11 cellular contexts compared by ENCODE assay signal in genomic region chr4:174119818-174120217, GRCh38.
DNase-seq lines count a peak whose midpoint lies in the region; ATAC-seq and TF ChIP-seq lines count a peak whose summit lies in the region.
"Had no signal": no experiment of that assay in that cellular context is flagged by ENCODE, and none has a peak within 500 bp of the region (broad histone marks: within the 10 kb centered on the region; RNA-seq: fewer than 3 reads in every experiment).

No MANE protein-coding gene starts in this region.

- no peak for TF ChIP-seq EP300 in esophagus muscularis mucosa (IDR thresholded peaks at IDR 0.05)

- no peak overlapping the region for H3K4me2 ChIP-seq in neuronal stem cell (ENCODE audit: insufficient read depth, low read length, poor library complexity, severe bottlenecking)

- H4K91ac ChIP-seq in neuronal stem cell (ENCODE audit: low read depth, low read length, poor library complexity) = no peak overlapping the region

- peak overlapping the region; percentile 65 for H2AFZ ChIP-seq in neuronal stem cell (ENCODE audit: low read length)

- H4K8ac ChIP-seq in neuronal stem cell (ENCODE audit: low read depth, low read length) = no peak overlapping the region

- H3K18ac ChIP-seq in neuronal stem cell (ENCODE audit: low read length) = no peak overlapping the region

- WGBS in esophagus muscularis mucosa = 28% methylated on average over 3 of the region's 3 CpGs
- no CpG with 5 or more reads among the region's 3 CpGs for WGBS in neuronal stem cell (ENCODE audit: extremely low coverage in 2 of 2, insufficient read length in 2 of 2, insufficient replicate concordance in 1 of 2), 2 donors

- no peaks in the 10 kb centered on the region for H3K27me3 ChIP-seq in A673 (replicated peaks; ENCODE audit: insufficient read depth, low read depth, low read length, poor library complexity)
- H3K27me3 ChIP-seq in esophagus muscularis mucosa = no peaks in the 10 kb centered on the region
- H3K27me3 ChIP-seq in neuronal stem cell (ENCODE audit: control insufficient read depth in 3 of 3, insufficient read depth in 3 of 3, low read depth in 1 of 3, low read length in 3 of 3) = peaks cover 0 to 16% (median 0%) of the 10 kb centered on the region in 3 experiments
- H3K27me3 ChIP-seq: pancreas had no signal

- intact Hi-C loops in A673 (cut with micrococcal nuclease; ENCODE audit: unreplicated experiment) = loop anchor here (1.0 to 5.0 kb wide), 3 partner anchors 128 to 614 kb away; no protein-coding TSS in a partner anchor
- intact Hi-C loops in esophagus muscularis mucosa (cut with DNase I) = loop anchor here (5.0 to 10.0 kb wide), 3 partner anchors 128 to 615 kb away; no protein-coding TSS in a partner anchor

- no peaks in the 10 kb centered on the region for H3K79me1 ChIP-seq in neuronal stem cell (ENCODE audit: low read depth, low read length)

- H3K27ac ChIP-seq in A673 (ENCODE audit: low read depth, low read length, poor library complexity, severe bottlenecking) = peak overlapping the region; percentile 11
- peak overlapping the region; percentile 67 to 77 (median 75) for H3K27ac ChIP-seq in esophagus muscularis mucosa (replicated peaks in 1 of 4)
- no peak overlapping the region for H3K27ac ChIP-seq in neuronal stem cell (replicated peaks; ENCODE audit: low read length)
- H3K27ac ChIP-seq: pancreas had no signal

- POLR2A ChIA-PET in A673 (lab: Charles Lee; ENCODE audit: low non-redundant PET) = no interaction called here

- H3K4me1 ChIP-seq in A673 (ENCODE audit: insufficient read depth, low read length, poor library complexity, severe bottlenecking) (peaks cover 22% of the 10 kb centered on the region), esophagus muscularis mucosa (peaks cover 12 to 48% (median 44%) of the 10 kb centered on the region in 4 donors), neuronal stem cell (ENCODE audit: control insufficient read depth in 2 of 2, insufficient read depth in 1 of 2, low read depth in 1 of 2, low read length in 2 of 2) (no peaks in the 10 kb centered on the region)
- H3K4me1 ChIP-seq: pancreas had no signal

- CTCF ChIA-PET in A673 (lab: Charles Lee) = no interaction called here

- H2BK12ac ChIP-seq in neuronal stem cell (ENCODE audit: low read length) = no peak overlapping the region

- no peak overlapping the region for H3K14ac ChIP-seq in neuronal stem cell (ENCODE audit: low read length)

- H3K36me3 ChIP-seq in A673 (ENCODE audit: insufficient read depth, low read length, poor library complexity, severe bottlenecking) = no peaks in the 10 kb centered on the region
- no peaks in the 10 kb centered on the region for H3K36me3 ChIP-seq in esophagus muscularis mucosa
- no peaks in the 10 kb centered on the region for H3K36me3 ChIP-seq in neuronal stem cell (replicated peaks in 1 of 2; ENCODE audit: control insufficient read depth in 2 of 2, insufficient read depth in 2 of 2, low read length in 2 of 2)
- H3K36me3 ChIP-seq: pancreas had no signal

- H3K4me3 ChIP-seq in A673 (ENCODE audit: low read depth, low read length, poor library complexity, severe bottlenecking) (peak overlapping the region; percentile 46), esophagus muscularis mucosa (peak overlapping the region; percentile 45 to 58 (median 56)), neuronal stem cell (ENCODE audit: low read length in 2 of 2) (peak overlapping the region in 1 of 2 donors; percentile 39)

- TSS peak; percentile 83 for BruUV-seq in A673 (replicated peaks; lab: Mats Ljungman, UMichigan)

- H3K9ac ChIP-seq in neuronal stem cell (ENCODE audit: low read depth, low read length, poor library complexity) = no peak overlapping the region

- no peak for ATAC-seq in HG03139 (IDR thresholded peaks at IDR 0.05; ENCODE audit: unreplicated experiment)
- ATAC-seq in HG03439 (IDR thresholded peaks at IDR 0.05; ENCODE audit: unreplicated experiment) = no peak
- no peak for ATAC-seq in HG03175 (IDR thresholded peaks at IDR 0.05; ENCODE audit: unreplicated experiment)

- H3K4ac ChIP-seq in neuronal stem cell (ENCODE audit: low read length) = no peak overlapping the region

- TF ChIP-seq POLR2A in esophagus muscularis mucosa (IDR thresholded peaks at IDR 0.05; ENCODE audit: low read depth) = no peak

- DNase-seq in A673 (ENCODE audit: low spot score) (no peak), NCI-H69 (lab: John Stamatoyannopoulos, UW) (peak; percentile 59), esophagus muscularis mucosa (ENCODE audit: extremely low spot score) (no peak), neuronal stem cell (ENCODE audit: low spot score) (no peak)
- DNase-seq in effector CD8-positive, alpha-beta T cell (lab: John Stamatoyannopoulos, UW) = no peak
- DNase-seq: activated CD4-positive, CD25-positive, alpha-beta regulatory T cell; activated effector memory CD4-positive, alpha-beta T cell treated with Interleukin-2 at 50 U/mL for 16 hours had no signal

- no peak overlapping the region for H2AK5ac ChIP-seq in neuronal stem cell (ENCODE audit: low read depth, low read length)

- TF ChIP-seq CTCF in A673 (conservative IDR thresholded peaks at IDR 0.05; ENCODE audit: low read depth, low read length) (no peak), esophagus muscularis mucosa (IDR thresholded peaks at IDR 0.05) (no peak)

- no peaks in the 10 kb centered on the region for H3K9me3 ChIP-seq in A673 (ENCODE audit: low read depth, low read length, poor library complexity, severe bottlenecking)
- H3K9me3 ChIP-seq in esophagus muscularis mucosa = no peaks in the 10 kb centered on the region
- H3K9me3 ChIP-seq in neuronal stem cell (replicated peaks in 1 of 2; ENCODE audit: control insufficient read depth in 2 of 2, insufficient read depth in 1 of 2, low read depth in 1 of 2, low read length in 2 of 2) = no peaks in the 10 kb centered on the region
- H3K9me3 ChIP-seq: pancreas had no signal

- no peak overlapping the region for H3K23ac ChIP-seq in neuronal stem cell (ENCODE audit: low read depth, low read length, poor library complexity)

- no peak overlapping the region for H2BK5ac ChIP-seq in neuronal stem cell (ENCODE audit: low read length)

- H2BK15ac ChIP-seq in neuronal stem cell (ENCODE audit: low read length) = no peak overlapping the region

- no peak overlapping the region for H2BK120ac ChIP-seq in neuronal stem cell (ENCODE audit: low read depth, low read length)
